Comparison of ENCODE assay signal across 1 cellular context in the genomic region with DNA sequence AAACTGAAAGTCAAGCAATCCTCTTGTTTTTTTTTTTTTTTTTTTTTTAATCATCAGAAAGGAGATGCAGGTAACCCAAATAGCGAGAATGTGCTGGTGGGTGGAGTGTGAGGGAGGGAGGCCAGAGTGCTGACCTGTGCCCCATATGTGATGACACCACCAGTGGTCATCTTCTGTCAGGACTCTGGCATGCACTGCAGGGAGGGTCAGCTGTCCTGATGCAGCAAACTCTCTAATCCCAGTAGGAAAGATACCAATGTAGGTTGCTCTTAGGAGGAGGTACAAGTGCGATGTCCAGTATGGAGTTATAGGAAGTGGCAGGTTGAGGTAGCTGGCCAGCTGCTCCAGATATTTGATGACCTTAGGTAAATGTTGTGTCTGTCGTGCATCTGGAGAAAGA.
TF ChIP-seq lines count a peak whose summit lies in the region.

No MANE protein-coding gene starts in this region.

TF ChIP-seq in HepG2, 621 proteins besides CTCF, POLR2A, EP300 and RAD21:
- TF ChIP-seq, protein P1, sequence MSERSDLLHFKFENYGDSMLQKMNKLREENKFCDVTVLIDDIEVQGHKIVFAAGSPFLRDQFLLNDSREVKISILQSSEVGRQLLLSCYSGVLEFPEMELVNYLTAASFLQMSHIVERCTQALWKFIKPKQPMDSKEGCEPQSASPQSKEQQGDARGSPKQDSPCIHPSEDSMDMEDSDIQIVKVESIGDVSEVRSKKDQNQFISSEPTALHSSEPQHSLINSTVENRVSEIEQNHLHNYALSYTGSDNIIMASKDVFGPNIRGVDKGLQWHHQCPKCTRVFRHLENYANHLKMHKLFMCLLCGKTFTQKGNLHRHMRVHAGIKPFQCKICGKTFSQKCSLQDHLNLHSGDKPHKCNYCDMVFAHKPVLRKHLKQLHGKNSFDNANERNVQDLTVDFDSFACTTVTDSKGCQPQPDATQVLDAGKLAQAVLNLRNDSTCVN (CRISPR knock-in tag; IDR thresholded peaks at IDR 0.05; ENCODE audit: borderline replicate concordance) = no peak
- TF ChIP-seq ZIK1 (CRISPR knock-in tag; IDR thresholded peaks at IDR 0.05; ENCODE audit: borderline replicate concordance, low read depth) = no peak
- TF ChIP-seq, protein P2, sequence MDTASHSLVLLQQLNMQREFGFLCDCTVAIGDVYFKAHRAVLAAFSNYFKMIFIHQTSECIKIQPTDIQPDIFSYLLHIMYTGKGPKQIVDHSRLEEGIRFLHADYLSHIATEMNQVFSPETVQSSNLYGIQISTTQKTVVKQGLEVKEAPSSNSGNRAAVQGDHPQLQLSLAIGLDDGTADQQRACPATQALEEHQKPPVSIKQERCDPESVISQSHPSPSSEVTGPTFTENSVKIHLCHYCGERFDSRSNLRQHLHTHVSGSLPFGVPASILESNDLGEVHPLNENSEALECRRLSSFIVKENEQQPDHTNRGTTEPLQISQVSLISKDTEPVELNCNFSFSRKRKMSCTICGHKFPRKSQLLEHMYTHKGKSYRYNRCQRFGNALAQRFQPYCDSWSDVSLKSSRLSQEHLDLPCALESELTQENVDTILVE (CRISPR knock-in tag; IDR thresholded peaks at IDR 0.05) = no peak
TF ChIP-seq in HepG2: peak in this region for 0.
